12 cellular contexts compared by ENCODE assay signal in genomic region chr17:53626286-53626685, GRCh38.
A peak's percentile ranks its signal among the peaks of the same experiment; 100 is the strongest.
DNase-seq lines count a peak whose midpoint lies in the region; ATAC-seq and TF ChIP-seq lines count a peak whose summit lies in the region.
"Had no signal": no experiment of that assay in that cellular context is flagged by ENCODE, and none has a peak within 500 bp of the region (broad histone marks: within the 10 kb centered on the region; RNA-seq: fewer than 3 reads in every experiment).

No MANE protein-coding gene starts in this region.

- no peaks in the 10 kb centered on the region for H3K27me3 ChIP-seq in ACC112 (ENCODE audit: insufficient read depth, low read length)

- H3K79me2 ChIP-seq in ACC112 (ENCODE audit: control insufficient read depth, insufficient read depth, low read length, unreplicated experiment), result no peaks in the 10 kb centered on the region

- H3K4me1 ChIP-seq in ACC112 (ENCODE audit: control insufficient read depth, insufficient read depth, low read length, unreplicated experiment), result peaks cover 42% of the 10 kb centered on the region

- ATAC-seq in GM21717 (IDR thresholded peaks at IDR 0.05; ENCODE audit: unreplicated experiment), result no peak

- no peak overlapping the region for H3K4me3 ChIP-seq in ACC112 (ENCODE audit: low read depth, low read length)
- H3K4me3 ChIP-seq: coronary artery had no signal

- peak overlapping the region; percentile 88 for H3K27ac ChIP-seq in ACC112 (ENCODE audit: low read depth, low read length)
- H3K27ac ChIP-seq: coronary artery had no signal

- in situ Hi-C loops in GM13976 (cut with MboI; ENCODE audit: low sequenced_read_pairs, unreplicated experiment), result no loop called here

- TF ChIP-seq CTCF in GM13976 (IDR thresholded peaks at IDR 0.05; ENCODE audit: borderline replicate concordance, control extremely low read depth, extremely low read depth, insufficient read depth, missing control alignments), result no peak

- H2AFZ ChIP-seq in ACC112 (ENCODE audit: low read length, unreplicated experiment), result no peak overlapping the region

- intact Hi-C loops in cardiac septum (cut with DNase I), result no loop called here

- H3K36me3 ChIP-seq in ACC112 (ENCODE audit: insufficient read depth, low read length), result no peaks in the 10 kb centered on the region

- DNase-seq in HT1080 (ENCODE audit: low read depth) (peak; percentile 82), amniotic epithelial cell (ENCODE audit: low read depth) (peak; percentile 86), foreskin melanocyte (peak; percentile 17), cardiac septum (ENCODE audit: low spot score) (no peak), GM13976 (ENCODE audit: low spot score) (no peak), NCI-H2196 (lab: John Stamatoyannopoulos, UW; ENCODE audit: unreplicated experiment) (no peak)
- DNase-seq: activated CD4-positive, alpha-beta memory T cell treated with anti-CD3 and anti-CD28 coated beads for 36 hours; activated naive CD4-positive, alpha-beta T cell; NCI-H187 treated with DMSO at 0.1 percent for 48 hours had no signal

Comparison
In these comparisons a context has a peak if more than half of its experiments do, and no peak if none do; other contexts are left out.
1. DNase-seq: peak in HT1080 (single experiment), amniotic epithelial cell (single experiment) and foreskin melanocyte (single experiment); none in cardiac septum (single experiment), GM13976 (single experiment) and NCI-H2196 (single experiment).